In genomic region chr1:86852289-86852688, GRCh38 we compare ENCODE assay signal across 1 cellular context.
TF ChIP-seq lines count a peak whose summit lies in the region.

No MANE protein-coding gene starts in this region.

TF ChIP-seq in liver, 16 proteins besides CTCF, POLR2A, EP300 and RAD21 (continued from another document):
- no peak for TF ChIP-seq ZBTB33 (IDR thresholded peaks at IDR 0.05)
- TF ChIP-seq GABPA (IDR thresholded peaks at IDR 0.05 in 1 of 2, conservative IDR thresholded peaks at IDR 0.05 in 1 of 2), result no peak
- no peak for TF ChIP-seq HNF4G (IDR thresholded peaks at IDR 0.05)
- no peak for TF ChIP-seq MAX (IDR thresholded peaks at IDR 0.05)
- TF ChIP-seq FOXA1 (IDR thresholded peaks at IDR 0.05), result no peak
- TF ChIP-seq TAF1 (conservative IDR thresholded peaks at IDR 0.05), result no peak
- TF ChIP-seq YY1 (IDR thresholded peaks at IDR 0.05), result no peak
- no peak for TF ChIP-seq REST (IDR thresholded peaks at IDR 0.05)
